In genomic region chr6:6008648-6009421, GRCh38 we compare ENCODE assay signal across 8 cellular contexts. TPM values are rescaled to one million over a fixed set of nuclear protein-coding genes. Genes with fewer than 3 reads are reported as not detected.
DNase-seq lines count a peak whose midpoint lies in the region; ATAC-seq, FAIRE-seq and TF ChIP-seq lines count a peak whose summit lies in the region.

No MANE protein-coding gene starts in this region.

- intact Hi-C loops in Right ventricle myocardium inferior (cut with DNase I): loop anchor here (2.0 kb wide), 1 partner anchor 18 kb away; no protein-coding TSS in a partner anchor
- intact Hi-C loops in pancreas (cut with DNase I): no loop called here

- peaks cover 10 to 44% (median 22%) of the 10 kb centered on the region in 4 donors for H3K27me3 ChIP-seq in pancreas

- H3K36me3 ChIP-seq in pancreas: no peaks in the 10 kb centered on the region

- no peak for TF ChIP-seq CTCF in pancreas (IDR thresholded peaks at IDR 0.05)

- H3K4me3 Mint-ChIP-seq in activated T-cell treated with anti-CD3 and anti-CD28 coated beads, Interleukin-2, amount 50 U/mL, for 72 hours: peak overlapping the region; percentile 86

- H3K4me1 Mint-ChIP-seq in activated T-cell treated with anti-CD3 and anti-CD28 coated beads, Interleukin-2, amount 50 U/mL, for 72 hours (ENCODE audit: low read depth): peaks cover 50% of the 10 kb centered on the region

- peaks cover 70% of the 10 kb centered on the region for H3K27me3 Mint-ChIP-seq in activated T-cell treated with anti-CD3 and anti-CD28 coated beads, Interleukin-2, amount 50 U/mL, for 72 hours (ENCODE audit: low read depth)

- no peaks in the 10 kb centered on the region for H3K9me3 Mint-ChIP-seq in activated T-cell treated with anti-CD3 and anti-CD28 coated beads, Interleukin-2, amount 50 U/mL, for 72 hours

- DNase-seq in CD1c-positive myeloid dendritic cell (ENCODE audit: extremely low spot score): peak; percentile 60
- peak; percentile 97 for DNase-seq in NCI-H748 (lab: John Stamatoyannopoulos, UW; ENCODE audit: unreplicated experiment)
- DNase-seq in activated T-cell treated with anti-CD3 and anti-CD28 coated beads, Interleukin-2, amount 50 U/mL, for 72 hours: peak; percentile 62 to 71
- DNase-seq in Right ventricle myocardium inferior (ENCODE audit: missing footprints): peak; percentile 88
- DNase-seq in pancreas: peak; percentile 70 to 86 (median 81)
- DNase-seq in NCI-H2107 treated with DMSO at 0.1 percent for 48 hours (lab: John Stamatoyannopoulos, UW; ENCODE audit: unreplicated experiment): no peak

- peak overlapping the region in 2 of 4 donors; percentile 40 to 46 for H3K27ac ChIP-seq in pancreas

- no peak for FAIRE-seq in pancreas (lab: Jason Lieb, UNC)

- H3K27ac Mint-ChIP-seq in activated T-cell treated with anti-CD3 and anti-CD28 coated beads, Interleukin-2, amount 50 U/mL, for 72 hours: no peak overlapping the region

- H3K9me3 ChIP-seq in pancreas: no peaks in the 10 kb centered on the region

- 3% methylated on average over 53 to 62 of the region's 62 CpGs for WGBS in pancreas, 2 donors

- ATAC-seq in GM19025 (IDR thresholded peaks at IDR 0.05; ENCODE audit: low read depth, unreplicated experiment) (peak; percentile 63), HG03175 (IDR thresholded peaks at IDR 0.05; ENCODE audit: unreplicated experiment) (peak; percentile 73), Right ventricle myocardium inferior (peak; percentile 74), pancreas (peak; percentile 92 to 95 (median 94))
- ATAC-seq in activated T-cell treated with anti-CD3 and anti-CD28 coated beads, Interleukin-2, amount 50 U/mL, for 72 hours (replicated peaks in 1 of 2): peak; percentile 64 to 72

- peaks cover 0 to 9% (median 0%) of the 10 kb centered on the region in 3 donors for H3K4me1 ChIP-seq in pancreas

- H3K36me3 Mint-ChIP-seq in activated T-cell treated with anti-CD3 and anti-CD28 coated beads, Interleukin-2, amount 50 U/mL, for 72 hours (ENCODE audit: insufficient read depth in 2 of 2): peaks cover 7 to 12% of the 10 kb centered on the region in 2 donors

- H3K4me3 ChIP-seq in pancreas: peak overlapping the region; percentile 11 to 48 (median 32)

RNA-seq across cellular contexts. Expression of gene NRN1, which starts 2.1 kb away (rescaled TPM):
- total RNA-seq in activated T-cell treated with anti-CD3 and anti-CD28 coated beads, Interleukin-2, amount 50 U/mL, for 72 hours: 1 to 10 TPM; 2.5 to 3.3 TPM
- 14.0 TPM for total RNA-seq in Right ventricle myocardium inferior
- 1 to 10 TPM in 3 of 6 donors, under 1 TPM in 3; 0.60 to 2.0 (median 1.2) TPM for total RNA-seq in pancreas
- polyA plus RNA-seq in pancreas: 1 to 10 TPM; 3.4 to 4.3 TPM
